In the genomic region with DNA sequence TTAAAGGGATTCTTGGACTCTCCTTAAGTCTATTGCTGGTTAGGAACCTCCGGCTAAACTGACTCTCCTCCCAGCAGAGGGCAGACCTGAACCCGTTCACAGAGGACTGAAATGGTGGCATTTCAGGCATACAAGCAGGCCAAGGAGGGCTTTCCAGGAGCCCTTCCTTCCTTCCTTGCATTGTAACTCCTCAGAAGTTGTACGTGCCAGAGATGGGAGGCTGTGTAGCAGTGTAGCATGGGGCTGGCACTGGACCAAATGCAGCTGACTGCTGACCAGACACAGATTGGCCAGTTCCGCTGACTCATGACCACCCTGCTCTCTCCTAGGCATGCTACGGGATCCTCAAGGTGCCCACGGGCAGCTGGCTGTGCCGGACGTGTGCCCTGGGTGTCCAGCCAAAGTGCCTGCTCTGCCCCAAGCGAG, we compare ENCODE assay signal across 9 cellular contexts. TPM values are rescaled to one million over a fixed set of nuclear protein-coding genes. Genes with fewer than 3 reads are reported as not detected.
A peak's percentile ranks its signal among the peaks of the same experiment; 100 is the strongest.
DNase-seq lines count a peak whose midpoint lies in the region; ATAC-seq, FAIRE-seq and TF ChIP-seq lines count a peak whose summit lies in the region.
"Had no signal": no experiment of that assay in that cellular context is flagged by ENCODE, and none has a peak within 500 bp of the region (broad histone marks: within the 10 kb centered on the region; RNA-seq: fewer than 3 reads in every experiment).

No MANE protein-coding gene starts in this region.

- H3K9me3 ChIP-seq in kidney (ENCODE audit: control insufficient read depth in 1 of 2, low read length in 2 of 2) (no peaks in the 10 kb centered on the region), PC-9 (ENCODE audit: insufficient read depth, low read depth) (no peaks in the 10 kb centered on the region)

- H3K9me2 ChIP-seq in PC-9 (ENCODE audit: insufficient read depth): no peaks in the 10 kb centered on the region

- in situ Hi-C loops in GM13977 (cut with MboI; ENCODE audit: low pct_unique_long_range_greater_than_20kb, low sequenced_read_pairs, unreplicated experiment): no loop called here

- TF ChIP-seq CTCF in GM13977 (IDR thresholded peaks at IDR 0.05; ENCODE audit: extremely low read depth, insufficient read depth, missing control alignments) (peak; percentile 36), kidney (IDR thresholded peaks at IDR 0.05; ENCODE audit: borderline replicate concordance, extremely low read depth, insufficient read depth) (peak; percentile 34), PC-9 (conservative IDR thresholded peaks at IDR 0.05) (no peak; the same call in 1 of the 2 replicates)

- no peak for ATAC-seq in activated T-helper 17 cell treated with anti-CD3 and anti-CD28 coated beads, Interleukin-2, amount 50 U/mL, for 72 hours (replicated peaks)
- no peak for ATAC-seq in HG02678 (IDR thresholded peaks at IDR 0.05; ENCODE audit: unreplicated experiment)
- no peak for ATAC-seq in HG02588 (IDR thresholded peaks at IDR 0.05; ENCODE audit: unreplicated experiment)

- H3K79me2 ChIP-seq in PC-9 (ENCODE audit: low read depth): no peaks in the 10 kb centered on the region; the same call in 1 of the 2 replicates

- H3K27me3 Mint-ChIP-seq in activated T-helper 17 cell treated with anti-CD3 and anti-CD28 coated beads, Interleukin-2, amount 50 U/mL, for 72 hours: no peaks in the 10 kb centered on the region
- H3K27me3 Mint-ChIP-seq: dendritic cell treated with granulocyte-macrophage colony-stimulating factor and Interleukin-4, amounts not matched to agents 40 ng/mL and 50 ng/mL, for 4 days had no signal

- H3K36me3 Mint-ChIP-seq in activated T-helper 17 cell treated with anti-CD3 and anti-CD28 coated beads, Interleukin-2, amount 50 U/mL, for 72 hours (ENCODE audit: low read depth): peaks cover 80% of the 10 kb centered on the region

- H4K20me1 ChIP-seq in PC-9 (ENCODE audit: insufficient read depth): peaks cover 21% of the 10 kb centered on the region

- H3K36me3 ChIP-seq in kidney (ENCODE audit: control insufficient read depth in 1 of 2, insufficient read depth in 2 of 2, low read length in 2 of 2) (peaks cover 71 to 77% of the 10 kb centered on the region in 2 donors), PC-9 (ENCODE audit: low read depth) (peaks cover 15% of the 10 kb centered on the region)

- H3K4me3 Mint-ChIP-seq in activated T-helper 17 cell treated with anti-CD3 and anti-CD28 coated beads, Interleukin-2, amount 50 U/mL, for 72 hours: no peak overlapping the region
- H3K4me3 Mint-ChIP-seq: dendritic cell treated with granulocyte-macrophage colony-stimulating factor and Interleukin-4, amounts not matched to agents 40 ng/mL and 50 ng/mL, for 4 days had no signal

- peaks cover 2% of the 10 kb centered on the region for H3K9me3 Mint-ChIP-seq in activated T-helper 17 cell treated with anti-CD3 and anti-CD28 coated beads, Interleukin-2, amount 50 U/mL, for 72 hours
- H3K9me3 Mint-ChIP-seq: dendritic cell treated with granulocyte-macrophage colony-stimulating factor and Interleukin-4, amounts not matched to agents 40 ng/mL and 50 ng/mL, for 4 days had no signal

- BruUV-seq in PC-9 (replicated peaks; lab: Mats Ljungman, UMichigan): no TSS peak

- no peak overlapping the region for H3K4me2 ChIP-seq in PC-9

- no peaks in the 10 kb centered on the region for H3F3A ChIP-seq in PC-9 (ENCODE audit: insufficient read depth, low read depth)

- FAIRE-seq in kidney (lab: Jason Lieb, UNC): no peak

- peaks cover 0 to 5% of the 10 kb centered on the region in 2 donors for H3K4me1 ChIP-seq in kidney (ENCODE audit: control insufficient read depth in 1 of 2, insufficient read depth in 1 of 2, low read depth in 1 of 2, low read length in 2 of 2)
- no peaks in the 10 kb centered on the region for H3K4me1 ChIP-seq in PC-9 (replicated peaks; ENCODE audit: insufficient read depth)

- H3K9ac ChIP-seq in kidney (ENCODE audit: low read length in 2 of 2): no peak overlapping the region

- POLR2A ChIA-PET in PC-9 (lab: Charles Lee; ENCODE audit: unreplicated experiment): no interaction called here

- H3K27ac Mint-ChIP-seq in activated T-helper 17 cell treated with anti-CD3 and anti-CD28 coated beads, Interleukin-2, amount 50 U/mL, for 72 hours: peak overlapping the region; percentile 71
- H3K27ac Mint-ChIP-seq: dendritic cell treated with granulocyte-macrophage colony-stimulating factor and Interleukin-4, amounts not matched to agents 40 ng/mL and 50 ng/mL, for 4 days had no signal

- H3K4me3 ChIP-seq in kidney (ENCODE audit: low read length in 2 of 2) (no peak overlapping the region), PC-9 (no peak overlapping the region)

- no peaks in the 10 kb centered on the region for H3K27me3 ChIP-seq in PC-9 (ENCODE audit: insufficient read depth, low read depth)

- CTCF ChIA-PET in PC-9 (lab: Charles Lee): no interaction called here

- intact Hi-C loops in kidney (cut with DNase I) (no loop called here), PC-9 (cut with micrococcal nuclease; ENCODE audit: unreplicated experiment) (no loop called here)

- H3K4me1 Mint-ChIP-seq in activated T-helper 17 cell treated with anti-CD3 and anti-CD28 coated beads, Interleukin-2, amount 50 U/mL, for 72 hours: peaks cover 2% of the 10 kb centered on the region

- no peak overlapping the region for H3K27ac ChIP-seq in kidney (ENCODE audit: low read depth in 2 of 2, low read length in 2 of 2)
- H3K27ac ChIP-seq in PC-9: no peak overlapping the region

- DNase-seq in AG08395 (ENCODE audit: low spot score): peak; percentile 47
- no peak for DNase-seq in GM13977 (ENCODE audit: low spot score)
- peak; percentile 77 for DNase-seq in kidney
- no peak for DNase-seq in PC-9
- no peak for DNase-seq in activated CD4-positive, CD25-positive, alpha-beta regulatory T cell treated with anti-CD3 and anti-CD28 coated beads, Interleukin-2, amount 50 U/mL, for 72 hours

- H2AFZ ChIP-seq in PC-9: no peak overlapping the region

RNA-seq across cellular contexts. Expression of gene JADE2, which starts 36.4 kb away (rescaled TPM):
- 10 to 100 TPM; 75.3 to 93.3 TPM for total RNA-seq in activated T-helper 17 cell treated with anti-CD3 and anti-CD28 coated beads, Interleukin-2, amount 50 U/mL, for 72 hours
- total RNA-seq in kidney (99.6 TPM), PC-9 (2021) (82.1 and 83.5 TPM in 2 replicates)
- polyA plus RNA-seq in kidney (ENCODE audit: insufficient read depth, low read depth, low replicate concordance): 9.2 TPM

Comparison
In these comparisons a context has a peak if more than half of its experiments do, and no peak if none do; other contexts are left out.
1. DNase-seq: peak in AG08395 (single experiment) and kidney (single experiment); none in GM13977 (single experiment), PC-9 (0 of 2) and activated CD4-positive, CD25-positive, alpha-beta regulatory T cell treated with anti-CD3 and anti-CD28 coated beads, Interleukin-2, amount 50 U/mL, for 72 hours (single experiment).